ENCODE assay signal across 24 cellular contexts in the genomic region with DNA sequence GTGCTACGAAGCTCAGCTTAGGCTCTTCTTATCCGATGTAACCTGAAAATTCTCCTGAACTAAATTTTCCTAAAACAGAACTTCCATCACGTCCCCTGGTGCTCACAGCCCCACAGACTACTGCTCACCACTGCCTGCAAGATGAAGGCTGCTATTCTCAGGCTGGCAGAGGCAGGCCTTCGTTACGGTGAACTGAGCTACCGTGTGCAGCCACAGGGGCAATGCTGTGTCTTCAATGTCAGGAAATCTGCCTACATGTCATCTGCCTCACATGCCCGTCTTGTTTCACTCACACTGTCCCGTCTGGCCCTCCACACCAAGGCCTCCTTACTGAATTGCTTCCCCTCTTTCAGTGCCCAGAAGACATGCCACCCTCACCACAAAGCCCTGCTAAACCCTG. TPM values are rescaled to one million over a fixed set of nuclear protein-coding genes. Genes with fewer than 3 reads are reported as not detected.
DNase-seq lines count a peak whose midpoint lies in the region; ATAC-seq and TF ChIP-seq lines count a peak whose summit lies in the region.
"Had no signal": no experiment of that assay in that cellular context is flagged by ENCODE, and none has a peak within 500 bp of the region (broad histone marks: within the 10 kb centered on the region; RNA-seq: fewer than 3 reads in every experiment).

No MANE protein-coding gene starts in this region.

- no peak overlapping the region for H2AFZ ChIP-seq in OCI-LY1 (ENCODE audit: low read length)

- no peak for ATAC-seq in CD8-positive, alpha-beta T cell
- ATAC-seq in naive B cell (ENCODE audit: low read depth in 2 of 2) (no peak), HG02938 (IDR thresholded peaks at IDR 0.05; ENCODE audit: unreplicated experiment) (no peak)
- ATAC-seq: gastroesophageal sphincter, right cardiac atrium had no signal

- H3K4me3 Mint-ChIP-seq in CD8-positive, alpha-beta T cell = no peak overlapping the region
- no peak overlapping the region for H3K4me3 Mint-ChIP-seq in naive B cell
- H3K4me3 Mint-ChIP-seq: activated naive CD8-positive, alpha-beta T cell; activated T-helper 1 cell treated with anti-CD3 and anti-CD28 coated beads, Interleukin-12 subunit alpha, Interleukin-12 subunit beta, Interleukin-2, Interleukin-4 antibody, amounts not matched to agents 30 ng/mL and 10 ng/mL and 1 ng/mL, durations not matched to agents 14 hours and 24 hours and 36 hours; IgD-negative memory B cell; nephron had no signal

- no peak for TF ChIP-seq EP300 in sigmoid colon (IDR thresholded peaks at IDR 0.05)

- H3K4me3 ChIP-seq in CD8-positive, alpha-beta T cell (ENCODE audit: low read depth, low read length) = no peak overlapping the region
- H3K4me3 ChIP-seq in OCI-LY1 (ENCODE audit: low read depth, low read length, poor library complexity, severe bottlenecking) (no peak overlapping the region), sigmoid colon (no peak overlapping the region)
- H3K4me3 ChIP-seq: BLaER1 treated with 17β-estradiol and CSF1 and Interleukin-3, amounts not matched to agents 10 nM and 100 nM; gastroesophageal sphincter; spleen; tibial nerve had no signal

- 90 to 95% methylated on average over 8 of the region's 8 CpGs for WGBS in sigmoid colon, 2 donors

- no peaks in the 10 kb centered on the region for H3K9me2 ChIP-seq in OCI-LY1 (ENCODE audit: low read depth, low read length)

- CTCF ChIA-PET in CD8-positive, alpha-beta T cell (lab: Charles Lee) = interaction anchor here (0.6 kb wide), 1 partner anchor 133 kb away, joined by 4 read pairs; no protein-coding TSS in a partner anchor

- intact Hi-C loops in CD8-positive, alpha-beta T cell (cut with DNase I, micrococcal nuclease) = no loop called here
- intact Hi-C loops in sigmoid colon (cut with DNase I) = no loop called here

- TF ChIP-seq CTCF in 22Rv1 (IDR thresholded peaks at IDR 0.05) (no peak), OCI-LY1 (IDR thresholded peaks at IDR 0.05; ENCODE audit: low read length) (0 out of 2 replicates have a peak, but pooled peaks have one; percentile 5), sigmoid colon (IDR thresholded peaks at IDR 0.05) (no peak)
- no peak for TF ChIP-seq CTCF in CD8-positive, alpha-beta T cell (IDR thresholded peaks at IDR 0.05)

- peaks cover 14% of the 10 kb centered on the region for H3K4me1 Mint-ChIP-seq in CD8-positive, alpha-beta T cell (ENCODE audit: low read depth)
- peaks cover 7 to 13% (median 12%) of the 10 kb centered on the region in 3 donors for H3K4me1 Mint-ChIP-seq in naive B cell
- H3K4me1 Mint-ChIP-seq: nephron had no signal

- no peak for TF ChIP-seq POLR2A in sigmoid colon (IDR thresholded peaks at IDR 0.05)

- H3K9me3 ChIP-seq in CD8-positive, alpha-beta T cell (ENCODE audit: low read length) = no peaks in the 10 kb centered on the region
- H3K9me3 ChIP-seq in OCI-LY1 (ENCODE audit: low read length) (no peaks in the 10 kb centered on the region), sigmoid colon (no peaks in the 10 kb centered on the region)
- H3K9me3 ChIP-seq: BLaER1 treated with 17β-estradiol and CSF1 and Interleukin-3, amounts not matched to agents 10 nM and 100 nM; Caco-2; gastroesophageal sphincter; spleen; tibial nerve had no signal

- H3K79me2 ChIP-seq in OCI-LY1 (ENCODE audit: insufficient read depth, low read length) = no peaks in the 10 kb centered on the region

- DNase-seq in CD8-positive, alpha-beta T cell = no peak
- DNase-seq in naive B cell = no peak
- no peak for DNase-seq in sigmoid colon
- no peak for DNase-seq in mucosa of gallbladder (ENCODE audit: low spot score)
- DNase-seq: Caco-2; DMS79; kidney glomerular epithelial cell; midbrain; NCI-H1092; NCI-H1694; NCI-H446 treated with DMSO at 0.1 percent for 48 hours; right cardiac atrium; spleen; stimulated activated CD8-positive, alpha-beta memory T cell treated with anti-CD3 and anti-CD28 coated beads, Interleukin-4, amount 100 ng/mL, for 48 hours had no signal

- H3K27me3 ChIP-seq in CD8-positive, alpha-beta T cell (ENCODE audit: insufficient read depth, low read length) = no peaks in the 10 kb centered on the region
- H3K27me3 ChIP-seq in OCI-LY1 (ENCODE audit: insufficient read depth, low read length) (no peaks in the 10 kb centered on the region), sigmoid colon (no peaks in the 10 kb centered on the region)
- H3K27me3 ChIP-seq: BLaER1 treated with 17β-estradiol and CSF1 and Interleukin-3, amounts not matched to agents 10 nM and 100 nM; gastroesophageal sphincter; spleen; tibial nerve had no signal

- no peaks in the 10 kb centered on the region for H4K20me1 ChIP-seq in OCI-LY1 (ENCODE audit: insufficient read depth, low read length)

- POLR2A ChIA-PET in CD8-positive, alpha-beta T cell (lab: Charles Lee) = interaction anchor here (0.6 kb wide), 1 partner anchor 235 kb away, joined by 5 read pairs; no protein-coding TSS in a partner anchor

- peaks cover 56% of the 10 kb centered on the region for H3K36me3 ChIP-seq in CD8-positive, alpha-beta T cell (ENCODE audit: insufficient read depth, low read length)
- H3K36me3 ChIP-seq in OCI-LY1 (ENCODE audit: insufficient read depth, low read length) (peaks cover 62% of the 10 kb centered on the region), sigmoid colon (peaks cover 8 to 59% (median 47%) of the 10 kb centered on the region in 4 donors)

- no peaks in the 10 kb centered on the region for H3F3A ChIP-seq in OCI-LY1 (ENCODE audit: insufficient read depth, low read length)

- peaks cover 80% of the 10 kb centered on the region for H3K36me3 Mint-ChIP-seq in CD8-positive, alpha-beta T cell
- peaks cover 11 to 26% of the 10 kb centered on the region in 2 donors for H3K36me3 Mint-ChIP-seq in naive B cell

- peak overlapping the region; percentile 76 for H3K27ac ChIP-seq in 22Rv1
- no peak overlapping the region for H3K27ac ChIP-seq in CD8-positive, alpha-beta T cell (ENCODE audit: low read depth, low read length)
- no peak overlapping the region for H3K27ac ChIP-seq in OCI-LY1 (ENCODE audit: low read depth, low read length, poor library complexity, severe bottlenecking)
- H3K27ac ChIP-seq in sigmoid colon = no peak overlapping the region
- H3K27ac ChIP-seq: BLaER1 treated with 17β-estradiol and CSF1 and Interleukin-3, amounts not matched to agents 10 nM and 100 nM; tibial nerve had no signal

- H3K4me2 ChIP-seq in OCI-LY1 (ENCODE audit: low read length) = no peak overlapping the region
- H3K4me2 ChIP-seq: BLaER1 treated with 17β-estradiol and CSF1 and Interleukin-3, amounts not matched to agents 10 nM and 100 nM had no signal

- H3K9ac ChIP-seq in OCI-LY1 (ENCODE audit: low read length) = no peak overlapping the region

- H3K27ac Mint-ChIP-seq in CD8-positive, alpha-beta T cell = peak overlapping the region; percentile 72
- H3K27ac Mint-ChIP-seq in naive B cell = peak overlapping the region in 4 of 6 donors; percentile 5 to 76 (median 24)
- H3K27ac Mint-ChIP-seq: activated naive CD8-positive, alpha-beta T cell; activated T-helper 1 cell treated with anti-CD3 and anti-CD28 coated beads, Interleukin-12 subunit alpha, Interleukin-12 subunit beta, Interleukin-2, Interleukin-4 antibody, amounts not matched to agents 30 ng/mL and 10 ng/mL and 1 ng/mL, durations not matched to agents 14 hours and 24 hours and 36 hours; IgD-negative memory B cell; nephron had no signal

- no peaks in the 10 kb centered on the region for H3K27me3 Mint-ChIP-seq in CD8-positive, alpha-beta T cell (ENCODE audit: low read depth)
- H3K27me3 Mint-ChIP-seq in naive B cell = no peaks in the 10 kb centered on the region
- H3K27me3 Mint-ChIP-seq: activated naive CD8-positive, alpha-beta T cell; IgD-negative memory B cell had no signal

- no peaks in the 10 kb centered on the region for H3K9me3 Mint-ChIP-seq in CD8-positive, alpha-beta T cell
- no peaks in the 10 kb centered on the region for H3K9me3 Mint-ChIP-seq in naive B cell
- H3K9me3 Mint-ChIP-seq: activated T-helper 1 cell treated with anti-CD3 and anti-CD28 coated beads, Interleukin-12 subunit alpha, Interleukin-12 subunit beta, Interleukin-2, Interleukin-4 antibody, amounts not matched to agents 30 ng/mL and 10 ng/mL and 1 ng/mL, durations not matched to agents 14 hours and 24 hours and 36 hours; IgD-negative memory B cell; nephron had no signal

- no peaks in the 10 kb centered on the region for H3K4me1 ChIP-seq in CD8-positive, alpha-beta T cell (ENCODE audit: insufficient read depth, low read length)
- H3K4me1 ChIP-seq in OCI-LY1 (ENCODE audit: insufficient read depth, low read length, severe bottlenecking) = no peaks in the 10 kb centered on the region
- peaks cover 0 to 19% (median 15%) of the 10 kb centered on the region in 4 donors for H3K4me1 ChIP-seq in sigmoid colon
- H3K4me1 ChIP-seq: BLaER1 treated with 17β-estradiol and CSF1 and Interleukin-3, amounts not matched to agents 10 nM and 100 nM had no signal

RNA-seq across cellular contexts. Expression of a gene that starts 15.9 kb away (rescaled TPM):
- total RNA-seq in CD8-positive, alpha-beta T cell = 10 to 100 TPM; 56.0 to 56.2 TPM
- polyA plus RNA-seq in naive B cell (ENCODE audit: low read depth in 6 of 6) (10 to 100 TPM; 18.8 to 27.7 (median 21.5) TPM), sigmoid colon (10 to 100 TPM; 13.8 to 23.7 (median 16.0) TPM)
- total RNA-seq in sigmoid colon (10 to 100 TPM; 23.2 to 38.8 (median 28.9) TPM), mucosa of gallbladder (21.4 TPM)

RNA-seq across cellular contexts. Expression of a gene that starts 16.1 kb away (rescaled TPM):
- 100 to 1,000 TPM; 876 to 878 TPM for total RNA-seq in CD8-positive, alpha-beta T cell
- polyA plus RNA-seq in naive B cell (ENCODE audit: low read depth in 6 of 6) (1,000 to 10,000 TPM in 5 of 6 donors, 100 to 1,000 TPM in 1; 943 to 1,321 (median 1,168) TPM), sigmoid colon (1,000 to 10,000 TPM; 1,379 to 1,922 (median 1,756) TPM)
- total RNA-seq in sigmoid colon (100 to 1,000 TPM; 700 to 868 (median 716) TPM), mucosa of gallbladder (571 TPM)

RNA-seq across cellular contexts. Expression of a gene that starts 32.5 kb away (rescaled TPM):
- total RNA-seq in CD8-positive, alpha-beta T cell = 1 to 10 TPM; 2.3 to 3.5 TPM
- polyA plus RNA-seq in naive B cell (ENCODE audit: low read depth in 6 of 6) (100 to 1,000 TPM; 106 to 243 (median 143) TPM), sigmoid colon (1 to 10 TPM in 2 of 3 donors, under 1 TPM in 1; 0.60 to 8.1 (median 1.4) TPM)
- total RNA-seq in sigmoid colon (1 to 10 TPM in 3 of 4 donors, not detected in 1; 1.1 to 8.3 (median 1.4) TPM), mucosa of gallbladder (0.83 TPM)
- total RNA-seq: activated T-helper 1 cell treated with anti-CD3 and anti-CD28 coated beads, Interleukin-12 subunit alpha, Interleukin-12 subunit beta, Interleukin-2, Interleukin-4 antibody, amounts not matched to agents 30 ng/mL and 10 ng/mL and 1 ng/mL, durations not matched to agents 14 hours and 24 hours and 36 hours had no signal
